ENCODE assay signal across 18 cellular contexts in genomic region chr5:181185560-181185959, GRCh38. TPM values are rescaled to one million over a fixed set of nuclear protein-coding genes. Genes with fewer than 3 reads are reported as not detected.
DNase-seq lines count a peak whose midpoint lies in the region; ATAC-seq and TF ChIP-seq lines count a peak whose summit lies in the region.
"Had no signal": no experiment of that assay in that cellular context is flagged by ENCODE, and none has a peak within 500 bp of the region (broad histone marks: within the 10 kb centered on the region; RNA-seq: fewer than 3 reads in every experiment).

No MANE protein-coding gene starts in this region.

- no peak overlapping the region for H3K27ac ChIP-seq in DOHH2 (ENCODE audit: low read depth, low read length)
- H3K27ac ChIP-seq: cardiac muscle cell had no signal

- H3K4me3 Mint-ChIP-seq in activated CD4-positive, alpha-beta T cell treated with anti-CD3 and anti-CD28 coated beads, Interleukin-2, amount 10 ng/mL, durations not matched to agents 7 days and 5 days, result peak overlapping the region; percentile 20
- H3K4me3 Mint-ChIP-seq in memory B cell, result peak overlapping the region; percentile 14

- H3K36me3 ChIP-seq in DOHH2 (ENCODE audit: control insufficient read depth, low read length), result no peaks in the 10 kb centered on the region
- H3K36me3 ChIP-seq: cardiac muscle cell, gastrocnemius medialis had no signal

- H3K27me3 ChIP-seq in DOHH2 (ENCODE audit: control insufficient read depth, low read length), result peaks cover 10% of the 10 kb centered on the region; the same call in 1 of the 2 replicates
- H3K27me3 ChIP-seq: gastrocnemius medialis had no signal

- H3K4me1 ChIP-seq in DOHH2 (ENCODE audit: control insufficient read depth, low read length), result peaks cover 57% of the 10 kb centered on the region

- no peaks in the 10 kb centered on the region for H3K9me3 Mint-ChIP-seq in activated CD4-positive, alpha-beta T cell treated with anti-CD3 and anti-CD28 coated beads, Interleukin-2, amount 10 ng/mL, durations not matched to agents 7 days and 5 days
- H3K9me3 Mint-ChIP-seq in memory B cell, result peaks cover 1% of the 10 kb centered on the region

- no peaks in the 10 kb centered on the region for H3K79me2 ChIP-seq in DOHH2 (ENCODE audit: control insufficient read depth, low read length)

- H4K20me1 ChIP-seq in DOHH2 (ENCODE audit: control insufficient read depth, insufficient read depth, low read depth, low read length), result no peaks in the 10 kb centered on the region

- DNase-seq in activated CD4-positive, alpha-beta T cell treated with anti-CD3 and anti-CD28 coated beads, Interleukin-2, amount 10 ng/mL, durations not matched to agents 7 days and 5 days, result no peak
- DNase-seq in activated CD4-positive, alpha-beta T cell treated with anti-CD3 and anti-CD28 coated beads, Interleukin-2, amount 50 U/mL, for 4 hours, result no peak
- DNase-seq in memory B cell (ENCODE audit: low spot score in 2 of 2) (no peak), NCI-H446 treated with DMSO at 0.1 percent for 48 hours (lab: John Stamatoyannopoulos, UW) (no peak), kidney tubule cell (ENCODE audit: low spot score) (no peak)
- DNase-seq: erythroblast, gastrocnemius medialis, HCEC 1CT, KBM-7, NCI-H1048, NCI-H2081 treated with DMSO at 0.1 percent for 48 hours, NCI-H524 treated with DMSO at 0.1 percent for 48 hours, SIG-M5 had no signal

- H3K9me2 ChIP-seq in DOHH2 (replicated peaks; ENCODE audit: control insufficient read depth, low read length), result no peaks in the 10 kb centered on the region

- H3K9me3 ChIP-seq in DOHH2 (ENCODE audit: control insufficient read depth, insufficient read depth, low read length), result no peaks in the 10 kb centered on the region
- H3K9me3 ChIP-seq: gastrocnemius medialis had no signal

- peaks cover 2% of the 10 kb centered on the region for H3K27me3 Mint-ChIP-seq in activated CD4-positive, alpha-beta T cell treated with anti-CD3 and anti-CD28 coated beads, Interleukin-2, amount 10 ng/mL, durations not matched to agents 7 days and 5 days
- no peaks in the 10 kb centered on the region for H3K27me3 Mint-ChIP-seq in memory B cell

- H3K4me2 ChIP-seq in DOHH2 (ENCODE audit: low read length), result peak overlapping the region; percentile 98

- H3K4me1 Mint-ChIP-seq in activated CD4-positive, alpha-beta T cell treated with anti-CD3 and anti-CD28 coated beads, Interleukin-2, amount 10 ng/mL, durations not matched to agents 7 days and 5 days, result peaks cover 61% of the 10 kb centered on the region
- H3K4me1 Mint-ChIP-seq in memory B cell, result peaks cover 33% of the 10 kb centered on the region

- peaks cover 33% of the 10 kb centered on the region for H3F3A ChIP-seq in DOHH2 (ENCODE audit: control insufficient read depth, insufficient read depth)

- H3K36me3 Mint-ChIP-seq in activated CD4-positive, alpha-beta T cell treated with anti-CD3 and anti-CD28 coated beads, Interleukin-2, amount 10 ng/mL, durations not matched to agents 7 days and 5 days (ENCODE audit: low read depth), result no peaks in the 10 kb centered on the region
- H3K36me3 Mint-ChIP-seq in memory B cell, result no peaks in the 10 kb centered on the region

- CTCF ChIA-PET in activated CD4-positive, alpha-beta T cell treated with anti-CD3 and anti-CD28 coated beads, Interleukin-2, amount 10 ng/mL, durations not matched to agents 7 days and 5 days (lab: Charles Lee), result interaction anchor here (1.5 to 2.8 kb wide), 8 partner anchors 11 to 66 kb away, joined by 5 to 28 read pairs (median 10); partner anchors contain the start of gene TRIM7

- TF ChIP-seq CTCF in DOHH2 (IDR thresholded peaks at IDR 0.05; ENCODE audit: low read depth, low read length, poor library complexity, severe bottlenecking), result no peak

- 0 out of 2 replicates have a peak overlapping the region, but pooled peaks have one; percentile 8 for H3K4me3 ChIP-seq in DOHH2 (ENCODE audit: low read length)
- H3K4me3 ChIP-seq: cardiac muscle cell had no signal

- ATAC-seq in memory B cell (ENCODE audit: low read depth), result no peak
- ATAC-seq: gastrocnemius medialis, sciatic nerve had no signal

- peak overlapping the region; percentile 41 for H3K27ac Mint-ChIP-seq in activated CD4-positive, alpha-beta T cell treated with anti-CD3 and anti-CD28 coated beads, Interleukin-2, amount 10 ng/mL, durations not matched to agents 7 days and 5 days
- H3K27ac Mint-ChIP-seq in memory B cell, result no peak overlapping the region

- POLR2A ChIA-PET in activated CD4-positive, alpha-beta T cell treated with anti-CD3 and anti-CD28 coated beads, Interleukin-2, amount 10 ng/mL, durations not matched to agents 7 days and 5 days (lab: Charles Lee), result no interaction called here

RNA-seq across cellular contexts. Expression of gene TRIM7, which starts 19.4 kb away (rescaled TPM):
- under 1 TPM; 0.29 to 0.84 TPM for total RNA-seq in activated CD4-positive, alpha-beta T cell treated with anti-CD3 and anti-CD28 coated beads, Interleukin-2, amount 10 ng/mL, durations not matched to agents 7 days and 5 days

RNA-seq across cellular contexts. Expression of gene TRIM41, which starts 37.5 kb away (rescaled TPM):
- total RNA-seq in activated CD4-positive, alpha-beta T cell treated with anti-CD3 and anti-CD28 coated beads, Interleukin-2, amount 10 ng/mL, durations not matched to agents 7 days and 5 days, result 10 to 100 TPM; 34.7 to 36.9 TPM

RNA-seq across cellular contexts. Expression of gene OR2V2, which starts 38.2 kb away (rescaled TPM):
- not detected for total RNA-seq in activated CD4-positive, alpha-beta T cell treated with anti-CD3 and anti-CD28 coated beads, Interleukin-2, amount 10 ng/mL, durations not matched to agents 7 days and 5 days
- total RNA-seq: cardiac muscle cell, gastrocnemius medialis, omental fat pad, sciatic nerve, urinary bladder had no signal

RNA-seq across cellular contexts. Expression of gene OR2V1, which starts 54.6 kb away (rescaled TPM):
- total RNA-seq in activated CD4-positive, alpha-beta T cell treated with anti-CD3 and anti-CD28 coated beads, Interleukin-2, amount 10 ng/mL, durations not matched to agents 7 days and 5 days, result not detected
- total RNA-seq: cardiac muscle cell, gastrocnemius medialis, omental fat pad, sciatic nerve, urinary bladder had no signal

RNA-seq across cellular contexts. Expression of gene RACK1, which starts 58.1 kb away (rescaled TPM):
- 1,000 to 10,000 TPM; 1,823 to 2,207 TPM for total RNA-seq in activated CD4-positive, alpha-beta T cell treated with anti-CD3 and anti-CD28 coated beads, Interleukin-2, amount 10 ng/mL, durations not matched to agents 7 days and 5 days
